29 cellular contexts compared by ENCODE assay signal in the genomic region with DNA sequence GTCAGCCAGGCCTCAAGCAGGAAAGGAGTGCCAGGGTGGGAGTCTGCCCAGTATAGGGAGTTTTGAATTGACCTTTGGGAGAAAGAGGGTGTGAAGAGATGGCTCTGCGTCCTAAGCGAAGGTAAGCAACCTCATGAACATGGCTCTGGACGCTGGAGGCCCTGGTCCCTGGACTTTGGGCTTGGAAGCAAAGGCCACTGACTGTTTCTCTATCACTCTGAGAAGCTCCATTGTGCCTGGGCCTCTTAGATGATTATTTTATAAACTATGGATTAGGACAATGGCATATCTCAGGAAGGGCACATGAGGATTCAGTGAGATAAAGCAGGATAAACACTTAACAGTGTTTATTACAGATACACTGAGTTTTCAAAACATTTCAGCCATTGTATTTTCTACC.
"Had no signal": no experiment of that assay in that cellular context is flagged by ENCODE, and none has a peak within 500 bp of the region (broad histone marks: within the 10 kb centered on the region; RNA-seq: fewer than 3 reads in every experiment).

No MANE protein-coding gene starts in this region.

- H3K4me1 ChIP-seq: adrenal gland, body of pancreas, breast epithelium, SJCRH30 had no signal

- H3K9me3 Mint-ChIP-seq: activated CD4-positive, alpha-beta T cell treated with anti-CD3 and anti-CD28 coated beads, Interleukin-2, amount 10 ng/mL, durations not matched to agents 24 days and 14 days; activated CD8-positive, alpha-beta T cell treated with anti-CD3 and anti-CD28 coated beads for 36 hours; activated T-helper 2 cell treated with anti-CD3 and anti-CD28 coated beads, Interferon-gamma antibody, Interleukin-2, Interleukin-4, amounts not matched to agents 10 μg/mL and 5 μg/mL and 100 μg/mL, durations not matched to agents 14 hours and 24 hours and 36 hours; T-helper 2 cell treated with Interferon-gamma antibody and Interleukin-4, amounts not matched to agents 5 μg/mL and 100 μg/mL, for 36 hours had no signal

- H3K27me3 Mint-ChIP-seq: activated CD4-positive, alpha-beta T cell treated with anti-CD3 and anti-CD28 coated beads, Interleukin-2, amount 10 ng/mL, durations not matched to agents 24 days and 14 days; activated CD8-positive, alpha-beta T cell treated with anti-CD3 and anti-CD28 coated beads for 36 hours; activated naive CD8-positive, alpha-beta T cell treated with anti-CD3 and anti-CD28 coated beads, Interleukin-2, amount 10 ng/mL, durations not matched to agents 7 days and 5 days had no signal

- DNase-seq: activated CD4-positive, alpha-beta T cell treated with anti-CD3 and anti-CD28 coated beads, Interleukin-2, amount 10 ng/mL, durations not matched to agents 24 days and 14 days; activated CD4-positive, alpha-beta T cell treated with anti-CD3 and anti-CD28 coated beads, Interleukin-2, amount 50 U/mL, for 4 hours; activated CD8-positive, alpha-beta T cell treated with anti-CD3 and anti-CD28 coated beads for 36 hours; activated gamma-delta T cell; activated naive CD4-positive, alpha-beta T cell treated with Interleukin-2 at 50 U/mL for 16 hours; activated naive CD8-positive, alpha-beta T cell treated with anti-CD3 and anti-CD28 coated beads, Interleukin-2, amount 10 ng/mL, durations not matched to agents 7 days and 5 days; activated T-cell treated with anti-CD3 and anti-CD28 coated beads, Interleukin-2, amount 50 U/mL, for 1 hour; activated T-cell treated with anti-CD3 and anti-CD28 coated beads, Interleukin-2, amount 50 U/mL, for 72 hours; adrenal gland; body of pancreas; NCI-H1092 treated with DMSO at 0.1 percent for 48 hours; NCI-H146; NCI-H187; NCI-H2029 treated with DMSO at 0.1 percent for 48 hours; NCI-H2107; NCI-H2171; NCI-H510A; NCI-H748 treated with DMSO at 0.1 percent for 48 hours; NK-92 treated with Interleukin-12 subunit alpha and Interleukin-12 subunit beta, amount 100 ng/mL, for 24 hours; PC-9; SHP77; SJCRH30 had no signal

- H3K4me3 ChIP-seq: adrenal gland, body of pancreas, breast epithelium, PC-9, SJCRH30, SK-N-MC had no signal

- H3K27me3 ChIP-seq: adrenal gland, body of pancreas, breast epithelium, SJCRH30 had no signal

- ATAC-seq: activated CD8-positive, alpha-beta T cell treated with anti-CD3 and anti-CD28 coated beads for 36 hours; activated T-cell treated with anti-CD3 and anti-CD28 coated beads, Interleukin-2, amount 50 U/mL, for 72 hours; body of pancreas had no signal

- H3K9me3 ChIP-seq: adrenal gland, body of pancreas, breast epithelium, SJCRH30 had no signal

- H3K36me3 ChIP-seq: adrenal gland, breast epithelium, SJCRH30 had no signal

- H3K4me3 Mint-ChIP-seq: activated CD4-positive, alpha-beta T cell treated with anti-CD3 and anti-CD28 coated beads, Interleukin-2, amount 10 ng/mL, durations not matched to agents 24 days and 14 days; activated CD8-positive, alpha-beta T cell treated with anti-CD3 and anti-CD28 coated beads for 36 hours; activated T-cell treated with anti-CD3 and anti-CD28 coated beads, Interleukin-2, amount 50 U/mL, for 72 hours; T-helper 2 cell treated with Interferon-gamma antibody and Interleukin-4, amounts not matched to agents 5 μg/mL and 100 μg/mL, for 36 hours had no signal

- H3K27ac Mint-ChIP-seq: activated CD4-positive, alpha-beta T cell treated with anti-CD3 and anti-CD28 coated beads, Interleukin-2, amount 10 ng/mL, durations not matched to agents 24 days and 14 days; activated CD8-positive, alpha-beta T cell treated with anti-CD3 and anti-CD28 coated beads for 36 hours; activated T-cell treated with anti-CD3 and anti-CD28 coated beads, Interleukin-2, amount 50 U/mL, for 72 hours; activated T-helper 2 cell treated with anti-CD3 and anti-CD28 coated beads, Interferon-gamma antibody, Interleukin-2, Interleukin-4, amounts not matched to agents 10 μg/mL and 5 μg/mL and 100 μg/mL, durations not matched to agents 14 hours and 24 hours and 36 hours; T-helper 2 cell treated with Interferon-gamma antibody and Interleukin-4, amounts not matched to agents 5 μg/mL and 100 μg/mL, for 36 hours had no signal

- H3K27ac ChIP-seq: adrenal gland, body of pancreas, breast epithelium, KMS-11, PC-9, SJCRH30, SK-N-MC had no signal

- FAIRE-seq: astrocyte, TTC549 had no signal
